In genomic region chr7:107902381-107902780, GRCh38 we compare ENCODE assay signal across 1 cellular context.
TF ChIP-seq lines count a peak whose summit lies in the region.

No MANE protein-coding gene starts in this region.

TF ChIP-seq in WTC11, 78 proteins besides CTCF, POLR2A, EP300 and RAD21 (continued from another document):
- TF ChIP-seq E2F1 (CRISPR knock-in tag; IDR thresholded peaks at IDR 0.05) (no peak), ZBTB43 (CRISPR knock-in tag; IDR thresholded peaks at IDR 0.05) (no peak), IRF1 (CRISPR knock-in tag; IDR thresholded peaks at IDR 0.05) (no peak), NR3C1 (CRISPR knock-in tag; conservative IDR thresholded peaks at IDR 0.05; ENCODE audit: low read depth) (no peak), ESRRA (CRISPR knock-in tag; IDR thresholded peaks at IDR 0.05; ENCODE audit: borderline replicate concordance) (no peak)
